In the genomic region with DNA sequence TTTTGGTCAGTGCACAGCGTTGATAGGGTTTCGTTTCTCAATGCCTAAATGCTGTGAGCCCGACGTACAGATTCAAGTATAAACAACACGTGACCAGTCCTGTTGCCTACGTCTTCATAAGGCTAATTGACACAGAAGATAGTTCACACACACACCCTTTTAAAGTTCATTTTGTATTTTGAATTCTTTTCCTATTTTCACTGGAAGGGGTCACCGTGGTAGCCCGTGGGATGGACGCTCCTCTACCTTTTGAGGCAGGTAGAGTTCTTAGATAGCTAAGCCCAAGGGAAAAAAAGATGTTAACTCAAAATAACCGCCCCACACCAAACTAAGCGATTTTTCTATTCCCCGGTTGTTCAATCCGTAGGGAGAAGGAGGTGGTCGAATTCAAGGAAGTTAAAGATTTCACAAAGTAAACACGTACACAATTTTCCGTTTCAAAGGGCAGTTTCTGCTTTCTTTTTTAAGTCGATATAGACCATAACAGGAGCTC, we compare ENCODE assay signal across 9 cellular contexts. TPM values are rescaled to one million over a fixed set of nuclear protein-coding genes. Genes with fewer than 3 reads are reported as not detected.
DNase-seq lines count a peak whose midpoint lies in the region; ATAC-seq, FAIRE-seq and TF ChIP-seq lines count a peak whose summit lies in the region.
"Had no signal": no experiment of that assay in that cellular context is flagged by ENCODE, and none has a peak within 500 bp of the region (broad histone marks: within the 10 kb centered on the region; RNA-seq: fewer than 3 reads in every experiment).

No MANE protein-coding gene starts in this region.

- ATAC-seq in GM21447 (IDR thresholded peaks at IDR 0.05; ENCODE audit: unreplicated experiment) = peak; percentile 47

- peaks cover 13 to 15% of the 10 kb centered on the region in 2 donors for H3K4me1 ChIP-seq in kidney (ENCODE audit: control insufficient read depth in 1 of 2, insufficient read depth in 1 of 2, low read depth in 1 of 2, low read length in 2 of 2)

- peak; percentile 48 for DNase-seq in NCI-H510A treated with DMSO at 0.1 percent for 48 hours (lab: John Stamatoyannopoulos, UW)
- no peak for DNase-seq in NCI-H510A (lab: John Stamatoyannopoulos, UW)
- DNase-seq in HUDEP-2 (lab: John Stamatoyannopoulos, UW; ENCODE audit: unreplicated experiment in 76 of 76) = peak in 43 of 76 experiments; percentile 3 to 71 (median 35)
- DNase-seq in RPMI7951 (ENCODE audit: low read depth) = peak; percentile 71
- peak; percentile 70 for DNase-seq in astrocyte of the spinal cord (ENCODE audit: low read depth, low spot score)
- DNase-seq in kidney = no peak
- DNase-seq in stimulated activated CD8-positive, alpha-beta memory T cell treated with anti-CD3 and anti-CD28 coated beads, Interleukin-2, amount 100 ng/mL, for 1 hour (ENCODE audit: low read depth in 2 of 2) = peak; percentile 13 to 34

- intact Hi-C loops in kidney (cut with DNase I) = no loop called here

- in situ Hi-C loops in astrocyte of the spinal cord (cut with HindIII; ENCODE audit: low sequenced_read_pairs) = no loop called here

- H3K4me3 ChIP-seq in astrocyte of the spinal cord (ENCODE audit: low read depth, low read length) (peak overlapping the region; percentile 61), kidney (ENCODE audit: low read length in 2 of 2) (peak overlapping the region; percentile 80 to 98)

- peak overlapping the region; percentile 90 to 95 for H3K27ac ChIP-seq in kidney (ENCODE audit: low read depth in 2 of 2, low read length in 2 of 2)

- H3K9me3 ChIP-seq in kidney (ENCODE audit: control insufficient read depth in 1 of 2, low read length in 2 of 2) = no peaks in the 10 kb centered on the region

- FAIRE-seq in kidney (lab: Jason Lieb, UNC) = no peak
- FAIRE-seq: G401.6 had no signal

- peak overlapping the region; percentile 75 to 90 for H3K9ac ChIP-seq in kidney (ENCODE audit: low read length in 2 of 2)

- H3K36me3 ChIP-seq in kidney (ENCODE audit: control insufficient read depth in 1 of 2, insufficient read depth in 2 of 2, low read length in 2 of 2) = no peaks in the 10 kb centered on the region

- no peak for TF ChIP-seq CTCF in astrocyte of the spinal cord (IDR thresholded peaks at IDR 0.05; ENCODE audit: low read depth, low read length)
- no peak for TF ChIP-seq CTCF in kidney (IDR thresholded peaks at IDR 0.05; ENCODE audit: borderline replicate concordance, extremely low read depth, insufficient read depth)

RNA-seq across cellular contexts. Expression of gene KBTBD2, which starts 1.0 kb away (rescaled TPM):
- 69.5 and 72.8 TPM in 2 replicates for total RNA-seq in RPMI7951 (2014; rRNA removed; shearing (Covaris generic))
- 34.0 TPM for total RNA-seq in kidney
- 12.1 TPM for polyA plus RNA-seq in kidney (ENCODE audit: insufficient read depth, low read depth, low replicate concordance)

Comparison
In these comparisons a context has a peak if more than half of its experiments do, and no peak if none do; other contexts are left out.
1. DNase-seq: peak in NCI-H510A treated with DMSO at 0.1 percent for 48 hours (single experiment), HUDEP-2 (43 of 76), RPMI7951 (single experiment), astrocyte of the spinal cord (single experiment) and stimulated activated CD8-positive, alpha-beta memory T cell treated with anti-CD3 and anti-CD28 coated beads, Interleukin-2, amount 100 ng/mL, for 1 hour (2 of 2); none in NCI-H510A (single experiment) and kidney (single experiment).